ENCODE assay signal across 11 cellular contexts in the genomic region with DNA sequence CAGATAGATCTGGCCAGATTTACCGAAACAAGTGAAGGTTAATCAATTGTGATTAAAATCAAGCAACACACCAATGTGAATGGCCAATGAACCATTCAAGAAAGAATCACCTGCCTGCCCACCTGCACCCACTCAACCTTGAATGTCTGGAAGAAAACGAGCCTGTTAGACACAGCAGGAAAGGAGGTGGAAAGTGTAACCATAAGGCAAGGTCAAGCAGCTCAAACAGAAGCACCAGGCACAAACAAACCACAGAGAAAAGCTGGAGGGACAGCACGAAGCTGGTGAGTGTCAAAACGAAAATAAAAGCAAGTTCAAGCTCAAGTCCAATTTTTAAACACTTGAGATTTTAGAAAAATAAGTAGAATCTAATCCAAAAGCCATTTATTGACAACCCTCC.
A peak's percentile ranks its signal among the peaks of the same experiment; 100 is the strongest.
DNase-seq lines count a peak whose midpoint lies in the region; ATAC-seq, FAIRE-seq and TF ChIP-seq lines count a peak whose summit lies in the region.
"Had no signal": no experiment of that assay in that cellular context is flagged by ENCODE, and none has a peak within 500 bp of the region (broad histone marks: within the 10 kb centered on the region; RNA-seq: fewer than 3 reads in every experiment).

No MANE protein-coding gene starts in this region.

- no peak for FAIRE-seq in HepG2 (lab: Jason Lieb, UNC)

- intact Hi-C loops in HepG2 (cut with micrococcal nuclease; ENCODE audit: unreplicated experiment), result no loop called here
- intact Hi-C loops in right lobe of liver (cut with DNase I), result no loop called here
- intact Hi-C loops in CD8-positive, alpha-beta T cell (cut with DNase I, micrococcal nuclease), result no loop called here

- no peak overlapping the region for H3K4me2 ChIP-seq in HepG2 (ENCODE audit: low read depth, low read length)

- no peak overlapping the region for H3K27ac ChIP-seq in HepG2 (ENCODE audit: extremely low read length, insufficient read depth, low read length)
- H3K27ac ChIP-seq in right lobe of liver, result no peak overlapping the region
- no peak overlapping the region for H3K27ac ChIP-seq in CD8-positive, alpha-beta T cell (ENCODE audit: low read depth, low read length)

- TF ChIP-seq EP300 in HepG2 (IDR thresholded peaks at IDR 0.05; ENCODE audit: low read depth in 2 of 2, low read length in 2 of 2) (no peak), HepG2 (CRISPR knock-in tag; IDR thresholded peaks at IDR 0.05; ENCODE audit: borderline replicate concordance) (no peak)

- TF ChIP-seq CTCF in HepG2 (CRISPR knock-in tag; IDR thresholded peaks at IDR 0.05) (no peak), right lobe of liver (IDR thresholded peaks at IDR 0.05) (no peak)
- TF ChIP-seq CTCF in CD8-positive, alpha-beta T cell (IDR thresholded peaks at IDR 0.05), result no peak

- no peak overlapping the region for H3K27ac Mint-ChIP-seq in CD8-positive, alpha-beta T cell
- H3K27ac Mint-ChIP-seq in activated naive CD8-positive, alpha-beta T cell treated with anti-CD3 and anti-CD28 coated beads for 36 hours, result no peak overlapping the region
- H3K27ac Mint-ChIP-seq: activated CD4-positive, alpha-beta memory T cell treated with anti-CD3 and anti-CD28 coated beads for 36 hours had no signal

- no peaks in the 10 kb centered on the region for H4K20me1 ChIP-seq in HepG2 (ENCODE audit: insufficient read depth, low read length)

- TF ChIP-seq POLR2A in HepG2 (IDR thresholded peaks at IDR 0.05; ENCODE audit: insufficient read depth in 1 of 2, low read depth in 2 of 2, low read length in 2 of 2) (no peak), right lobe of liver (IDR thresholded peaks at IDR 0.05) (no peak)

- no peak for DNase-seq in HepG2 (ENCODE audit: low spot score)
- no peak for DNase-seq in right lobe of liver
- no peak for DNase-seq in activated effector memory CD4-positive, alpha-beta T cell treated with anti-CD3 and anti-CD28 coated beads, Interleukin-2, amount 50 U/mL, for 16 hours
- DNase-seq in CD8-positive, alpha-beta T cell, result no peak
- DNase-seq in activated naive CD8-positive, alpha-beta T cell treated with anti-CD3 and anti-CD28 coated beads for 36 hours, result no peak
- no peak for DNase-seq in C1 segment of cervical spinal cord (lab: John Stamatoyannopoulos, UW)
- DNase-seq: activated CD4-positive, alpha-beta memory T cell treated with anti-CD3 and anti-CD28 coated beads for 36 hours; stimulated activated naive CD4-positive, alpha-beta T cell treated with Interleukin-2 at 50 U/mL for 16 hours had no signal

- no peak overlapping the region for H2AFZ ChIP-seq in HepG2 (ENCODE audit: low read length)

- in situ Hi-C loops in HepG2 (cut with HindIII; ENCODE audit: extremely low pct_ligation_motif_present, low pct_unique_long_range_greater_than_20kb), result no loop called here

- POLR2A ChIA-PET in HepG2 (lab: Yijun Ruan, JAX), result no interaction called here
- POLR2A ChIA-PET in CD8-positive, alpha-beta T cell (lab: Charles Lee), result no interaction called here

- no TSS peak for BruUV-seq in HepG2 (replicated peaks; lab: Mats Ljungman, UMichigan)

- 55% methylated on average over 4 of the region's 4 CpGs for WGBS in HepG2 (ENCODE audit: low lambda C conversion rate)
- WGBS in right lobe of liver (ENCODE audit: insufficient coverage, low coverage, low lambda C conversion rate, missing lambda C conversion rate), result 55% methylated on average over 4 of the region's 4 CpGs

- no peaks in the 10 kb centered on the region for H3K36me3 Mint-ChIP-seq in CD8-positive, alpha-beta T cell
- H3K36me3 Mint-ChIP-seq in activated naive CD8-positive, alpha-beta T cell treated with anti-CD3 and anti-CD28 coated beads for 36 hours, result no peaks in the 10 kb centered on the region
- H3K36me3 Mint-ChIP-seq: activated CD4-positive, alpha-beta memory T cell treated with anti-CD3 and anti-CD28 coated beads for 36 hours had no signal

- no peaks in the 10 kb centered on the region for H3K9me3 Mint-ChIP-seq in CD8-positive, alpha-beta T cell
- no peaks in the 10 kb centered on the region for H3K9me3 Mint-ChIP-seq in activated naive CD8-positive, alpha-beta T cell treated with anti-CD3 and anti-CD28 coated beads for 36 hours
- H3K9me3 Mint-ChIP-seq: activated CD4-positive, alpha-beta memory T cell treated with anti-CD3 and anti-CD28 coated beads for 36 hours had no signal

- H3K4me3 Mint-ChIP-seq in CD8-positive, alpha-beta T cell, result no peak overlapping the region
- no peak overlapping the region for H3K4me3 Mint-ChIP-seq in activated naive CD8-positive, alpha-beta T cell treated with anti-CD3 and anti-CD28 coated beads for 36 hours
- H3K4me3 Mint-ChIP-seq: activated CD4-positive, alpha-beta memory T cell treated with anti-CD3 and anti-CD28 coated beads for 36 hours had no signal

- H3K4me1 ChIP-seq in HepG2 (ENCODE audit: insufficient read depth, low read length), result peaks cover 53% of the 10 kb centered on the region
- H3K4me1 ChIP-seq in right lobe of liver, result no peaks in the 10 kb centered on the region
- no peaks in the 10 kb centered on the region for H3K4me1 ChIP-seq in CD8-positive, alpha-beta T cell (ENCODE audit: insufficient read depth, low read length)

- no peaks in the 10 kb centered on the region for H3K36me3 ChIP-seq in HepG2 (replicated peaks in 1 of 2; ENCODE audit: control insufficient read depth in 1 of 2, insufficient read depth in 2 of 2, low read length in 2 of 2)
- H3K36me3 ChIP-seq in right lobe of liver, result no peaks in the 10 kb centered on the region
- no peaks in the 10 kb centered on the region for H3K36me3 ChIP-seq in CD8-positive, alpha-beta T cell (ENCODE audit: insufficient read depth, low read length)

- no peak for ATAC-seq in HepG2
- no peak for ATAC-seq in right lobe of liver
- ATAC-seq in HG02610 (IDR thresholded peaks at IDR 0.05; ENCODE audit: unreplicated experiment), result peak; percentile 89
- peak; percentile 70 for ATAC-seq in HG03460 (IDR thresholded peaks at IDR 0.05; ENCODE audit: unreplicated experiment)
- no peak for ATAC-seq in CD8-positive, alpha-beta T cell
- ATAC-seq: esophagus mucosa had no signal

- H3K27me3 Mint-ChIP-seq in CD8-positive, alpha-beta T cell (ENCODE audit: low read depth), result no peaks in the 10 kb centered on the region
- H3K27me3 Mint-ChIP-seq in activated naive CD8-positive, alpha-beta T cell treated with anti-CD3 and anti-CD28 coated beads for 36 hours, result peaks cover 12% of the 10 kb centered on the region

- H3K9me3 ChIP-seq in HepG2 (ENCODE audit: low read length), result no peaks in the 10 kb centered on the region
- no peaks in the 10 kb centered on the region for H3K9me3 ChIP-seq in right lobe of liver
- no peaks in the 10 kb centered on the region for H3K9me3 ChIP-seq in CD8-positive, alpha-beta T cell (ENCODE audit: low read length)

- TF ChIP-seq RAD21 in HepG2 (CRISPR knock-in tag; IDR thresholded peaks at IDR 0.05), result no peak

- H3K4me3 ChIP-seq in HepG2 (replicated peaks in 1 of 3; ENCODE audit: insufficient read depth in 1 of 3, low read depth in 2 of 3, low read length in 3 of 3) (no peak overlapping the region), right lobe of liver (no peak overlapping the region)
- H3K4me3 ChIP-seq in CD8-positive, alpha-beta T cell (ENCODE audit: low read depth, low read length), result no peak overlapping the region

- CTCF ChIA-PET in HepG2 (lab: Yijun Ruan, JAX; ENCODE audit: low intra/inter-chr PET ratio, low total read pairs), result no interaction called here
- CTCF ChIA-PET in CD8-positive, alpha-beta T cell (lab: Charles Lee), result no interaction called here

- peaks cover 2% of the 10 kb centered on the region for H3K4me1 Mint-ChIP-seq in CD8-positive, alpha-beta T cell (ENCODE audit: low read depth)
- no peaks in the 10 kb centered on the region for H3K4me1 Mint-ChIP-seq in activated naive CD8-positive, alpha-beta T cell treated with anti-CD3 and anti-CD28 coated beads for 36 hours

- no peak overlapping the region for H3K9ac ChIP-seq in HepG2 (ENCODE audit: insufficient read depth, low read depth, low read length)

- no peaks in the 10 kb centered on the region for H3K79me2 ChIP-seq in HepG2 (ENCODE audit: insufficient read depth, low read length)

- H3K27me3 ChIP-seq in HepG2 (ENCODE audit: control insufficient read depth in 1 of 2, insufficient read depth in 2 of 2, low read length in 2 of 2) (no peaks in the 10 kb centered on the region), right lobe of liver (no peaks in the 10 kb centered on the region)
- H3K27me3 ChIP-seq in CD8-positive, alpha-beta T cell (ENCODE audit: insufficient read depth, low read length), result no peaks in the 10 kb centered on the region

TF ChIP-seq in HepG2, 621 proteins besides CTCF, POLR2A, EP300 and RAD21:
- TF ChIP-seq IRF2 (CRISPR knock-in tag; IDR thresholded peaks at IDR 0.05), result 0 out of 2 replicates have a peak, but pooled peaks have one; percentile 20
- TF ChIP-seq JDP2 (CRISPR knock-in tag; IDR thresholded peaks at IDR 0.05; ENCODE audit: borderline replicate concordance), result no peak

Comparison
In these comparisons a context has a peak if more than half of its experiments do, and no peak if none do; other contexts are left out.
1. ATAC-seq: peak in HG02610 (single experiment) and HG03460 (single experiment); none in HepG2 (single experiment), right lobe of liver (0 of 4) and CD8-positive, alpha-beta T cell (single experiment).